ENCODE assay signal across 1 cellular context in the genomic region with DNA sequence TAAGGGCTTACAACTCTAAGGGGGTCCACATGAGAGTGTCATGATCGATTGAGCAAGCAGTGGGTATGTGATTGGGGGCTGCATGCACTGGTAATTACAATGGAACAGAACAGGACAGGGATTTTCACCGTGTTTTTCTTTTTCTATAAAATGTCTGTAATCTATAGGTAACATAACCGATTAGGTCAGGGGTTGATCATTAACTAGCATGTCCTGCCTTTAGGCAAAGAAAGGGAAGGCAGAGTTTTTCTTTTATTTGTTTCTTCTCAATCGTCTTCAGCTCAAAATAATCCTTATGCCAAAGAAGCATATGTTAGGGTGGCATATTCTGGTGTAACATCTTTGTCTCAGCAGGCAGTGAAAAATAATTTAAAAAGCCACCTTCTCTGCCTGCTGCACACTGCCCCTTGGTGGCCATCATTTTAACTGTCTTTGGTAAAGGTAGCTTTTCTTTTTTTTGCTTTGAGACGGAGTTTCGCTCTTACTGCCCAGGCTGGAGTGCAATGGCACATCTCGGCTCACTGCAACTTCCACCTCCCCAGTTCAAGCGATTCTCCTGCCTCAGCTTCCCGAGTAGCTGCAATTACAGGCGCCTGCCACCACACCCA.
A peak's percentile ranks its signal among the peaks of the same experiment; 100 is the strongest.
TF ChIP-seq lines count a peak whose summit lies in the region.

No MANE protein-coding gene starts in this region.

TF ChIP-seq in K562, 482 proteins besides CTCF, POLR2A, EP300 and RAD21 (continued from another document):
- TF ChIP-seq ZFP1 (CRISPR knock-in tag; IDR thresholded peaks at IDR 0.05) (no peak), MAFF (IDR thresholded peaks at IDR 0.05; ENCODE audit: low read length) (no peak), LCOR (CRISPR knock-in tag; IDR thresholded peaks at IDR 0.05) (no peak), CREBBP (IDR thresholded peaks at IDR 0.05; ENCODE audit: low read depth, low read length) (no peak), HNRNPL (IDR thresholded peaks at IDR 0.05; ENCODE audit: low read depth, low read length) (no peak), BRD4 (IDR thresholded peaks at IDR 0.05) (no peak), MYBL2 (IDR thresholded peaks at IDR 0.05; ENCODE audit: low read depth) (no peak), MYBL2 (CRISPR knock-in tag; IDR thresholded peaks at IDR 0.05; ENCODE audit: borderline replicate concordance) (no peak), GTF2A2 (tag; IDR thresholded peaks at IDR 0.05) (no peak), FOXA1 (IDR thresholded peaks at IDR 0.05; ENCODE audit: borderline replicate concordance) (no peak), TCF7L2 (IDR thresholded peaks at IDR 0.05; ENCODE audit: low read depth, low read length) (no peak), BRCA1 (IDR thresholded peaks at IDR 0.05) (no peak), BRCA1 (CRISPR knock-in tag; IDR thresholded peaks at IDR 0.05) (no peak), JUND (IDR thresholded peaks at IDR 0.05; ENCODE audit: borderline replicate concordance, low read depth, low read length) (0 out of 2 replicates have a peak, but pooled peaks have one; percentile 7), JUND (tag; IDR thresholded peaks at IDR 0.05; ENCODE audit: borderline replicate concordance, low read depth, low read length) (no peak)
- TF ChIP-seq, protein P1, sequence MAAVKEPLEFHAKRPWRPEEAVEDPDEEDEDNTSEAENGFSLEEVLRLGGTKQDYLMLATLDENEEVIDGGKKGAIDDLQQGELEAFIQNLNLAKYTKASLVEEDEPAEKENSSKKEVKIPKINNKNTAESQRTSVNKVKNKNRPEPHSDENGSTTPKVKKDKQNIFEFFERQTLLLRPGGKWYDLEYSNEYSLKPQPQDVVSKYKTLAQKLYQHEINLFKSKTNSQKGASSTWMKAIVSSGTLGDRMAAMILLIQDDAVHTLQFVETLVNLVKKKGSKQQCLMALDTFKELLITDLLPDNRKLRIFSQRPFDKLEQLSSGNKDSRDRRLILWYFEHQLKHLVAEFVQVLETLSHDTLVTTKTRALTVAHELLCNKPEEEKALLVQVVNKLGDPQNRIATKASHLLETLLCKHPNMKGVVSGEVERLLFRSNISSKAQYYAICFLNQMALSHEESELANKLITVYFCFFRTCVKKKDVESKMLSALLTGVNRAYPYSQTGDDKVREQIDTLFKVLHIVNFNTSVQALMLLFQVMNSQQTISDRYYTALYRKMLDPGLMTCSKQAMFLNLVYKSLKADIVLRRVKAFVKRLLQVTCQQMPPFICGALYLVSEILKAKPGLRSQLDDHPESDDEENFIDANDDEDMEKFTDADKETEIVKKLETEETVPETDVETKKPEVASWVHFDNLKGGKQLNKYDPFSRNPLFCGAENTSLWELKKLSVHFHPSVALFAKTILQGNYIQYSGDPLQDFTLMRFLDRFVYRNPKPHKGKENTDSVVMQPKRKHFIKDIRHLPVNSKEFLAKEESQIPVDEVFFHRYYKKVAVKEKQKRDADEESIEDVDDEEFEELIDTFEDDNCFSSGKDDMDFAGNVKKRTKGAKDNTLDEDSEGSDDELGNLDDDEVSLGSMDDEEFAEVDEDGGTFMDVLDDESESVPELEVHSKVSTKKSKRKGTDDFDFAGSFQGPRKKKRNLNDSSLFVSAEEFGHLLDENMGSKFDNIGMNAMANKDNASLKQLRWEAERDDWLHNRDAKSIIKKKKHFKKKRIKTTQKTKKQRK (IDR thresholded peaks at IDR 0.05; ENCODE audit: borderline replicate concordance, low read depth, low read length) = no peak
- TF ChIP-seq, protein P2, sequence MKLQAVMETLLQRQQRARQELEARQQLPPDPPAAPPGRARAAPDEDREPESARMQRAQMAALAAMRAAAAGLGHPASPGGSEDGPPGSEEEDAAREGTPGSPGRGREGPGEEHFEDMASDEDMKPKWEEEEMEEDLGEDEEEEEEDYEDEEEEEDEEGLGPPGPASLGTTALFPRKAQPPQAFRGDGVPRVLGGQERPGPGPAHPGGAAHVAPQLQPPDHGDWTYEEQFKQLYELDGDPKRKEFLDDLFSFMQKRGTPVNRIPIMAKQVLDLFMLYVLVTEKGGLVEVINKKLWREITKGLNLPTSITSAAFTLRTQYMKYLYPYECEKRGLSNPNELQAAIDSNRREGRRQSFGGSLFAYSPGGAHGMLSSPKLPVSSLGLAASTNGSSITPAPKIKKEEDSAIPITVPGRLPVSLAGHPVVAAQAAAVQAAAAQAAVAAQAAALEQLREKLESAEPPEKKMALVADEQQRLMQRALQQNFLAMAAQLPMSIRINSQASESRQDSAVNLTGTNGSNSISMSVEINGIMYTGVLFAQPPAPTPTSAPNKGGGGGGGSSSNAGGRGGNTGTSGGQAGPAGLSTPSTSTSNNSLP (IDR thresholded peaks at IDR 0.05; ENCODE audit: borderline replicate concordance, low read depth, low read length) = no peak
- TF ChIP-seq, protein P3, sequence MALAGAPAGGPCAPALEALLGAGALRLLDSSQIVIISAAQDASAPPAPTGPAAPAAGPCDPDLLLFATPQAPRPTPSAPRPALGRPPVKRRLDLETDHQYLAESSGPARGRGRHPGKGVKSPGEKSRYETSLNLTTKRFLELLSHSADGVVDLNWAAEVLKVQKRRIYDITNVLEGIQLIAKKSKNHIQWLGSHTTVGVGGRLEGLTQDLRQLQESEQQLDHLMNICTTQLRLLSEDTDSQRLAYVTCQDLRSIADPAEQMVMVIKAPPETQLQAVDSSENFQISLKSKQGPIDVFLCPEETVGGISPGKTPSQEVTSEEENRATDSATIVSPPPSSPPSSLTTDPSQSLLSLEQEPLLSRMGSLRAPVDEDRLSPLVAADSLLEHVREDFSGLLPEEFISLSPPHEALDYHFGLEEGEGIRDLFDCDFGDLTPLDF (CRISPR knock-in tag; IDR thresholded peaks at IDR 0.05) = no peak
- TF ChIP-seq, protein P4, sequence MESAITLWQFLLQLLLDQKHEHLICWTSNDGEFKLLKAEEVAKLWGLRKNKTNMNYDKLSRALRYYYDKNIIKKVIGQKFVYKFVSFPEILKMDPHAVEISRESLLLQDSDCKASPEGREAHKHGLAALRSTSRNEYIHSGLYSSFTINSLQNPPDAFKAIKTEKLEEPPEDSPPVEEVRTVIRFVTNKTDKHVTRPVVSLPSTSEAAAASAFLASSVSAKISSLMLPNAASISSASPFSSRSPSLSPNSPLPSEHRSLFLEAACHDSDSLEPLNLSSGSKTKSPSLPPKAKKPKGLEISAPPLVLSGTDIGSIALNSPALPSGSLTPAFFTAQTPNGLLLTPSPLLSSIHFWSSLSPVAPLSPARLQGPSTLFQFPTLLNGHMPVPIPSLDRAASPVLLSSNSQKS (CRISPR knock-in tag; IDR thresholded peaks at IDR 0.05) = no peak
- TF ChIP-seq, protein P5, sequence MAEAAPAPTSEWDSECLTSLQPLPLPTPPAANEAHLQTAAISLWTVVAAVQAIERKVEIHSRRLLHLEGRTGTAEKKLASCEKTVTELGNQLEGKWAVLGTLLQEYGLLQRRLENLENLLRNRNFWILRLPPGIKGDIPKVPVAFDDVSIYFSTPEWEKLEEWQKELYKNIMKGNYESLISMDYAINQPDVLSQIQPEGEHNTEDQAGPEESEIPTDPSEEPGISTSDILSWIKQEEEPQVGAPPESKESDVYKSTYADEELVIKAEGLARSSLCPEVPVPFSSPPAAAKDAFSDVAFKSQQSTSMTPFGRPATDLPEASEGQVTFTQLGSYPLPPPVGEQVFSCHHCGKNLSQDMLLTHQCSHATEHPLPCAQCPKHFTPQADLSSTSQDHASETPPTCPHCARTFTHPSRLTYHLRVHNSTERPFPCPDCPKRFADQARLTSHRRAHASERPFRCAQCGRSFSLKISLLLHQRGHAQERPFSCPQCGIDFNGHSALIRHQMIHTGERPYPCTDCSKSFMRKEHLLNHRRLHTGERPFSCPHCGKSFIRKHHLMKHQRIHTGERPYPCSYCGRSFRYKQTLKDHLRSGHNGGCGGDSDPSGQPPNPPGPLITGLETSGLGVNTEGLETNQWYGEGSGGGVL (CRISPR knock-in tag; IDR thresholded peaks at IDR 0.05) = no peak
- TF ChIP-seq, protein P6, sequence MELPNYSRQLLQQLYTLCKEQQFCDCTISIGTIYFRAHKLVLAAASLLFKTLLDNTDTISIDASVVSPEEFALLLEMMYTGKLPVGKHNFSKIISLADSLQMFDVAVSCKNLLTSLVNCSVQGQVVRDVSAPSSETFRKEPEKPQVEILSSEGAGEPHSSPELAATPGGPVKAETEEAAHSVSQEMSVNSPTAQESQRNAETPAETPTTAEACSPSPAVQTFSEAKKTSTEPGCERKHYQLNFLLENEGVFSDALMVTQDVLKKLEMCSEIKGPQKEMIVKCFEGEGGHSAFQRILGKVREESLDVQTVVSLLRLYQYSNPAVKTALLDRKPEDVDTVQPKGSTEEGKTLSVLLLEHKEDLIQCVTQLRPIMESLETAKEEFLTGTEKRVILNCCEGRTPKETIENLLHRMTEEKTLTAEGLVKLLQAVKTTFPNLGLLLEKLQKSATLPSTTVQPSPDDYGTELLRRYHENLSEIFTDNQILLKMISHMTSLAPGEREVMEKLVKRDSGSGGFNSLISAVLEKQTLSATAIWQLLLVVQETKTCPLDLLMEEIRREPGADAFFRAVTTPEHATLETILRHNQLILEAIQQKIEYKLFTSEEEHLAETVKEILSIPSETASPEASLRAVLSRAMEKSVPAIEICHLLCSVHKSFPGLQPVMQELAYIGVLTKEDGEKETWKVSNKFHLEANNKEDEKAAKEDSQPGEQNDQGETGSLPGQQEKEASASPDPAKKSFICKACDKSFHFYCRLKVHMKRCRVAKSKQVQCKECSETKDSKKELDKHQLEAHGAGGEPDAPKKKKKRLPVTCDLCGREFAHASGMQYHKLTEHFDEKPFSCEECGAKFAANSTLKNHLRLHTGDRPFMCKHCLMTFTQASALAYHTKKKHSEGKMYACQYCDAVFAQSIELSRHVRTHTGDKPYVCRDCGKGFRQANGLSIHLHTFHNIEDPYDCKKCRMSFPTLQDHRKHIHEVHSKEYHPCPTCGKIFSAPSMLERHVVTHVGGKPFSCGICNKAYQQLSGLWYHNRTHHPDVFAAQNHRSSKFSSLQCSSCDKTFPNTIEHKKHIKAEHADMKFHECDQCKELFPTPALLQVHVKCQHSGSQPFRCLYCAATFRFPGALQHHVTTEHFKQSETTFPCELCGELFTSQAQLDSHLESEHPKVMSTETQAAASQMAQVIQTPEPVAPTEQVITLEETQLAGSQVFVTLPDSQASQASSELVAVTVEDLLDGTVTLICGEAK (IDR thresholded peaks at IDR 0.05) = no peak
- TF ChIP-seq, protein P6 (CRISPR knock-in tag; IDR thresholded peaks at IDR 0.05) = no peak
- TF ChIP-seq, protein P7, sequence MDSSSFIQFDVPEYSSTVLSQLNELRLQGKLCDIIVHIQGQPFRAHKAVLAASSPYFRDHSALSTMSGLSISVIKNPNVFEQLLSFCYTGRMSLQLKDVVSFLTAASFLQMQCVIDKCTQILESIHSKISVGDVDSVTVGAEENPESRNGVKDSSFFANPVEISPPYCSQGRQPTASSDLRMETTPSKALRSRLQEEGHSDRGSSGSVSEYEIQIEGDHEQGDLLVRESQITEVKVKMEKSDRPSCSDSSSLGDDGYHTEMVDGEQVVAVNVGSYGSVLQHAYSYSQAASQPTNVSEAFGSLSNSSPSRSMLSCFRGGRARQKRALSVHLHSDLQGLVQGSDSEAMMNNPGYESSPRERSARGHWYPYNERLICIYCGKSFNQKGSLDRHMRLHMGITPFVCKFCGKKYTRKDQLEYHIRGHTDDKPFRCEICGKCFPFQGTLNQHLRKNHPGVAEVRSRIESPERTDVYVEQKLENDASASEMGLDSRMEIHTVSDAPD (CRISPR knock-in tag; IDR thresholded peaks at IDR 0.05) = no peak
